8 cellular contexts compared by ENCODE assay signal in genomic region chr20:24917797-24918578, GRCh38. TPM values are rescaled to one million over a fixed set of nuclear protein-coding genes. Genes with fewer than 3 reads are reported as not detected.
A peak's percentile ranks its signal among the peaks of the same experiment; 100 is the strongest.
DNase-seq lines count a peak whose midpoint lies in the region; ATAC-seq and TF ChIP-seq lines count a peak whose summit lies in the region.

No MANE protein-coding gene starts in this region.

- no peak overlapping the region for H3K4me3 ChIP-seq in AG10803 (ENCODE audit: low read length)
- no peak overlapping the region for H3K4me3 ChIP-seq in MG63
- 0 out of 2 replicates have a peak overlapping the region, but pooled peaks have one; percentile 25 for H3K4me3 ChIP-seq in SK-N-MC
- H3K4me3 ChIP-seq in right cardiac atrium (ENCODE audit: low read length), result no peak overlapping the region
- H3K4me3 ChIP-seq in retinal pigment epithelial cell (ENCODE audit: low read length), result no peak overlapping the region

- WGBS in right cardiac atrium, result 29% methylated on average over 34 of the region's 34 CpGs

- no peak for TF ChIP-seq POLR2A in GM18505 (IDR thresholded peaks at IDR 0.05; ENCODE audit: borderline replicate concordance, extremely low read depth, insufficient read depth, insufficient read length)

- no peaks in the 10 kb centered on the region for H3K27me3 ChIP-seq in MG63
- H3K27me3 ChIP-seq in right cardiac atrium (ENCODE audit: control insufficient read depth, insufficient read depth), result no peaks in the 10 kb centered on the region

- H3K9ac ChIP-seq in SK-N-MC (ENCODE audit: insufficient read length), result no peak overlapping the region

- H3K27ac ChIP-seq in SK-N-MC, result no peak overlapping the region
- H3K27ac ChIP-seq in right cardiac atrium (ENCODE audit: low read length), result no peak overlapping the region

- intact Hi-C loops in right cardiac atrium (cut with DNase I), result loop anchor here in 3 of 4 donors (5.0 to 10.0 kb wide), 3 partner anchors 613 to 761 kb away; no protein-coding TSS in a partner anchor

- no peaks in the 10 kb centered on the region for H3K9me3 ChIP-seq in MG63
- no peaks in the 10 kb centered on the region for H3K9me3 ChIP-seq in SK-N-MC (ENCODE audit: low read depth, low read length)
- H3K9me3 ChIP-seq in right cardiac atrium (ENCODE audit: control insufficient read depth, low read length), result no peaks in the 10 kb centered on the region

- H3K36me3 ChIP-seq in MG63 (no peaks in the 10 kb centered on the region), SK-N-MC (ENCODE audit: insufficient read depth, low read length) (no peaks in the 10 kb centered on the region)

- ATAC-seq in GM18505 (IDR thresholded peaks at IDR 0.05; ENCODE audit: unreplicated experiment) (peak; percentile 58), right cardiac atrium (peak; percentile 88 to 90), GM18520 (IDR thresholded peaks at IDR 0.05; ENCODE audit: unreplicated experiment) (no peak)

- peak; percentile 88 for TF ChIP-seq CTCF in AG10803 (conservative IDR thresholded peaks at IDR 0.05; ENCODE audit: low read length)
- TF ChIP-seq CTCF in retinal pigment epithelial cell (conservative IDR thresholded peaks at IDR 0.05; ENCODE audit: low read depth, low read length), result peak; percentile 88

- no peaks in the 10 kb centered on the region for H3K4me1 ChIP-seq in right cardiac atrium (ENCODE audit: control insufficient read depth, insufficient read depth, low read length)

- DNase-seq in AG10803 (ENCODE audit: low read depth) (peak; percentile 65), MG63 (peak; percentile 28), SK-N-MC (ENCODE audit: low read depth, low spot score) (peak; percentile 12), astrocyte of the hippocampus (ENCODE audit: low read depth, low spot score) (peak; percentile 90), right cardiac atrium (peak; percentile 71 to 90 (median 88)), retinal pigment epithelial cell (ENCODE audit: low read depth) (peak; percentile 14)

RNA-seq across cellular contexts. Expression of gene CST7, which starts 31.1 kb away (rescaled TPM):
- not detected in 2 replicates for total RNA-seq in MG63 (2014; rRNA removed; shearing (Covaris generic); ENCODE audit: low replicate concordance)
- total RNA-seq in right cardiac atrium, result 1 to 10 TPM in 2 of 4 donors, under 1 TPM in 2; 0.45 to 1.5 (median 0.90) TPM
- polyA plus RNA-seq in right cardiac atrium, result 1.1 TPM

Comparison
In these comparisons a context has a peak if more than half of its experiments do, and no peak if none do; other contexts are left out.
1. DNase-seq: peak in every context shown above with its lines; median percentile 90 in astrocyte of the hippocampus; 88 in right cardiac atrium; 65 in AG10803; 28 in MG63; 14 in retinal pigment epithelial cell; 12 in SK-N-MC.